Comparison of ENCODE assay signal across 11 cellular contexts in the genomic region with DNA sequence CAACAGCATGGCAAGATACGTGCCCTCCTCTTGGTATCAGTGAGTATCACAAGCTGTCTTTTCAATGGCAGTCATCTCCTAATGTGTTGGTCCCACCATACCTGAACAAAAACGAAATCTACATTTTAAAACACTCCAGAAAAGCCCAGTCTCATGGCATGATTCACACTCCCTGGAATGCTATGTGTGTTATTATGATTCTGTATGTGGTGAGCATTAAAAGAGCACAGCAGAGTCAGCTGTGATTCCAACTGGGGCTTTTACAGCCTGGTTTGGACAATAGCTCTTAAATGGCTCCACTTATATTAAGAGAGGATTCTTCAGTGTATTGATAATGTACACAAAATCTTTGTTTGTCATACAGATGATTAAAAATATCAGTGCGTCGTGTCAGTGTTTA.
"Had no signal": no experiment of that assay in that cellular context is flagged by ENCODE, and none has a peak within 500 bp of the region (broad histone marks: within the 10 kb centered on the region; RNA-seq: fewer than 3 reads in every experiment).

No MANE protein-coding gene starts in this region.

- H3K36me3 Mint-ChIP-seq: naive B cell; neural progenitor cell; stimulated activated naive B cell treated with anti-CD40 and anti-IgM and Interleukin-4, amounts not matched to agents 10 μg/mL and 1 μg/mL and 100 μg/mL, for 72 hours had no signal

- H3K9me3 Mint-ChIP-seq: activated CD4-positive, alpha-beta memory T cell treated with anti-CD3 and anti-CD28 coated beads, Interleukin-2, amount 10 ng/mL, durations not matched to agents 7 days and 5 days; activated T-cell treated with anti-CD3 and anti-CD28 coated beads, Interleukin-2, amount 50 U/mL, for 24 hours; naive B cell; neural progenitor cell; stimulated activated naive B cell treated with anti-CD40 and anti-IgM and Interleukin-4, amounts not matched to agents 10 μg/mL and 1 μg/mL and 100 μg/mL, for 72 hours had no signal

- H3K4me1 ChIP-seq: left ventricle myocardium inferior, neural progenitor cell, transverse colon had no signal

- H3K9me3 ChIP-seq: left ventricle myocardium inferior, ovary, transverse colon had no signal

- ATAC-seq: stimulated activated naive B cell treated with anti-CD40 and anti-IgM and Interleukin-4, amounts not matched to agents 10 μg/mL and 1 μg/mL and 100 μg/mL, for 72 hours had no signal

- H3K27ac Mint-ChIP-seq: activated CD4-positive, alpha-beta memory T cell treated with anti-CD3 and anti-CD28 coated beads, Interleukin-2, amount 10 ng/mL, durations not matched to agents 7 days and 5 days; activated T-cell treated with anti-CD3 and anti-CD28 coated beads, Interleukin-2, amount 50 U/mL, for 24 hours; naive B cell; neural progenitor cell; stimulated activated naive B cell treated with anti-CD40 and anti-IgM and Interleukin-4, amounts not matched to agents 10 μg/mL and 1 μg/mL and 100 μg/mL, for 72 hours had no signal

- DNase-seq: activated CD4-positive, alpha-beta memory T cell treated with anti-CD3 and anti-CD28 coated beads, Interleukin-2, amount 10 ng/mL, durations not matched to agents 7 days and 5 days; activated naive CD4-positive, alpha-beta T cell treated with anti-CD3 and anti-CD28 coated beads, Interleukin-2, amount 50 U/mL, for 16 hours; activated T-cell treated with anti-CD3 and anti-CD28 coated beads, Interleukin-2, amount 50 U/mL, for 24 hours; kidney; naive B cell; ovary; stimulated activated CD4-positive, alpha-beta T cell treated with anti-CD3 and anti-CD28 coated beads, Interleukin-2, amount 100 ng/mL, for 48 hours; stimulated activated naive B cell treated with anti-CD40 and anti-IgM and Interleukin-4, amounts not matched to agents 10 μg/mL and 1 μg/mL and 100 μg/mL, for 72 hours; transverse colon had no signal

- H3K27ac ChIP-seq: left ventricle myocardium inferior, neural progenitor cell, ovary, transverse colon had no signal

- H3K4me3 Mint-ChIP-seq: activated CD4-positive, alpha-beta memory T cell treated with anti-CD3 and anti-CD28 coated beads, Interleukin-2, amount 10 ng/mL, durations not matched to agents 7 days and 5 days; activated T-cell treated with anti-CD3 and anti-CD28 coated beads, Interleukin-2, amount 50 U/mL, for 24 hours; naive B cell; neural progenitor cell; stimulated activated naive B cell treated with anti-CD40 and anti-IgM and Interleukin-4, amounts not matched to agents 10 μg/mL and 1 μg/mL and 100 μg/mL, for 72 hours had no signal

- H3K4me3 ChIP-seq: left ventricle myocardium inferior, neural progenitor cell, ovary, transverse colon had no signal

- H3K27me3 Mint-ChIP-seq: activated T-cell treated with anti-CD3 and anti-CD28 coated beads, Interleukin-2, amount 50 U/mL, for 24 hours; naive B cell; stimulated activated naive B cell treated with anti-CD40 and anti-IgM and Interleukin-4, amounts not matched to agents 10 μg/mL and 1 μg/mL and 100 μg/mL, for 72 hours had no signal

- H3K36me3 ChIP-seq: left ventricle myocardium inferior, neural progenitor cell, ovary, transverse colon had no signal

- H3K4me1 Mint-ChIP-seq: neural progenitor cell had no signal

- H3K27me3 ChIP-seq: neural progenitor cell, ovary, transverse colon had no signal
